Comparison of ENCODE assay signal across 1 cellular context in the genomic region with DNA sequence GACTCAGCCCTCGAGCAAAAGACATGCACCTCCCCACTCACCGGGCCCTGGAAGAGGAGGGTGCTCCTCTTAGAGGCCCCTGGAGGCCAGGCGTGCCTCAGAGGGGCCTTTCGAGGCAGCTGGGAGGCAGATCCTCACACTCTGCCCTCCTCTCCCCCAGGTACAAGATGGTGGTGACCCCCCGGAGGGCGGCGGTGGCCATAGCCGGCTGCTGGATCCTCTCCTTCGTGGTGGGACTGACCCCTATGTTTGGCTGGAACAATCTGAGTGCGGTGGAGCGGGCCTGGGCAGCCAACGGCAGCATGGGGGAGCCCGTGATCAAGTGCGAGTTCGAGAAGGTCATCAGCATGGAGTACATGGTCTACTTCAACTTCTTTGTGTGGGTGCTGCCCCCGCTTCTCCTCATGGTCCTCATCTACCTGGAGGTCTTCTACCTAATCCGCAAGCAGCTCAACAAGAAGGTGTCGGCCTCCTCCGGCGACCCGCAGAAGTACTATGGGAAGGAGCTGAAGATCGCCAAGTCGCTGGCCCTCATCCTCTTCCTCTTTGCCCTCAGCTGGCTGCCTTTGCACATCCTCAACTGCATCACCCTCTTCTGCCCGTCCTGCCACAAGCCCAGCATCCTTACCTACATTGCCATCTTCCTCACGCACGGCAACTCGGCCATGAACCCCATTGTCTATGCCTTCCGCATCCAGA.
TF ChIP-seq lines count a peak whose summit lies in the region.

No MANE protein-coding gene starts in this region.

TF ChIP-seq in K562, 482 proteins besides CTCF, POLR2A, EP300 and RAD21:
- TF ChIP-seq ZNF165 (CRISPR knock-in tag; IDR thresholded peaks at IDR 0.05; ENCODE audit: borderline replicate concordance) (0 out of 2 replicates have a peak, but pooled peaks have one; percentile 61), KHSRP (IDR thresholded peaks at IDR 0.05) (no peak)
TF ChIP-seq in K562: peak in this region for 1.
